Comparison of ENCODE assay signal across 9 cellular contexts in the genomic region with DNA sequence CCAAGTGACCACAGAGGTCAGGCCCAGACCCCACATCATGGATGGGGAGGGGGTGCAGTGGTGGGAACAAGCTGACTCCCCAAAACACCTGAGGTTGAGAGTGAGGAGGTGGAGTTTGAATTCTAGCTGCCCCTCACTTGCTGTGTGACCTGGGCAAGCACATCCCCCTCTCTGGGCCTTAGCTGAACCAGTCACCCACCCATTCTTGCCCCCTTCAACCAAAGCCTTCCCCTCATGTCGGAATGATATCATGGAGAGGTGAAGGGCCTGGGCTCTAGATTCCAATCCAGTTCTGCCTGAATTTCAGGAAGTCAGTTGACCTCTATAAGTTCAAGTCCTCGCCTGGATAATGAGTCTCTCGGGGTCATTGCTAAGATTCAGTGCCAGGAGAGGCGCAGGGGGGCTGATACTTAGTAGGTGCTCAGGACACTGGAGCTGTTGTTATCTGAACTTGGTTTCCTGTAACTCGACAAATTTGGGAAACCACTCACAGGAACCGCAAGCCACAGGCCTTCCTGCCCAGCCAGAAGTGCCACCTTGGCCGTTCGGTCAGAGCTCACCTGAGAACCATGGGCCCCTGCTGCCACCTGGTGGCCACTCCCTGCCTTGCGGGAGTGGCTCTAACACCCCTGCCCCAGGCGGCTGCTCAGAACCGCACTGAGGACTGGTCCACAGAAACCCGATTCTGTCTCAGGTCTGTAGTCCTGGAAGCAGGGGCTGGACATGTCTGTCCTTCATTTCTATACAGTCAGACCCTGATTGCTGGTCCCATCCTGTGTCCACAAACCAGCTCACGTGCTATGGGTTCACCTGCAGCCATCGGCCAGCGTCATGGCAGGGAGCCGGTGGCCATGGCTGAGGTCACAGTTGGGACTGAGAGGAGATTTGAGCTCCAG. TPM values are rescaled to one million over a fixed set of nuclear protein-coding genes. Genes with fewer than 3 reads are reported as not detected.
DNase-seq lines count a peak whose midpoint lies in the region; ATAC-seq, FAIRE-seq and TF ChIP-seq lines count a peak whose summit lies in the region.
"Had no signal": no experiment of that assay in that cellular context is flagged by ENCODE, and none has a peak within 500 bp of the region (broad histone marks: within the 10 kb centered on the region; RNA-seq: fewer than 3 reads in every experiment).

No MANE protein-coding gene starts in this region.

- H3K9ac ChIP-seq in kidney (ENCODE audit: low read length in 2 of 2), result peak overlapping the region; percentile 39 to 53

- H3K4me3 ChIP-seq in breast epithelium (peak overlapping the region in 1 of 3 donors; percentile 17), kidney (ENCODE audit: low read length in 2 of 2) (no peak overlapping the region)

- no peak overlapping the region for H3K27ac ChIP-seq in CD4-positive, alpha-beta T cell (ENCODE audit: low read depth, low read length)
- H3K27ac ChIP-seq in breast epithelium (peak overlapping the region; percentile 80 to 99), kidney (ENCODE audit: low read depth in 2 of 2, low read length in 2 of 2) (peak overlapping the region; percentile 11 to 74)

- ATAC-seq in CD4-positive, alpha-beta T cell (ENCODE audit: poor library complexity), result peak; percentile 90
- ATAC-seq in GM21360 (IDR thresholded peaks at IDR 0.05; ENCODE audit: unreplicated experiment) (peak; percentile 52), WTC11 (peak; percentile 81), GM19397 (IDR thresholded peaks at IDR 0.05; ENCODE audit: unreplicated experiment) (no peak)

- CTCF ChIA-PET in CD4-positive, alpha-beta T cell (lab: Charles Lee), result interaction anchor here (0.7 to 4.4 kb wide), 15 partner anchors 9 to 251 kb away, joined by 3 to 119 read pairs (median 6); a partner anchor contains a TSS
- CTCF ChIA-PET in WTC11 (lab: Charles Lee), result interaction anchor here (0.6 to 20.7 kb wide), 34 partner anchors 10 to 308 kb away, joined by 3 to 728 read pairs (median 6); a partner anchor contains a TSS

- peak overlapping the region; percentile 69 for H3K4me3 Mint-ChIP-seq in CD4-positive, alpha-beta T cell
- H3K4me3 Mint-ChIP-seq in WTC11, result no peak overlapping the region

- H3K4me1 ChIP-seq in breast epithelium (peaks cover 6 to 33% of the 10 kb centered on the region in 2 donors), kidney (ENCODE audit: control insufficient read depth in 1 of 2, insufficient read depth in 1 of 2, low read depth in 1 of 2, low read length in 2 of 2) (peaks cover 32 to 69% of the 10 kb centered on the region in 2 donors)

- TF ChIP-seq CTCF in CD4-positive, alpha-beta T cell (IDR thresholded peaks at IDR 0.05), result peak; percentile 92
- TF ChIP-seq CTCF in WTC11 (IDR thresholded peaks at IDR 0.05) (peak; percentile 90), breast epithelium (IDR thresholded peaks at IDR 0.05) (peak; percentile 98 to 99 (median 98)), kidney (IDR thresholded peaks at IDR 0.05; ENCODE audit: borderline replicate concordance, extremely low read depth, insufficient read depth) (peak; percentile 97)

- H3K36me3 Mint-ChIP-seq in CD4-positive, alpha-beta T cell (ENCODE audit: low read depth), result no peaks in the 10 kb centered on the region
- H3K36me3 Mint-ChIP-seq in WTC11, result no peaks in the 10 kb centered on the region

- no peaks in the 10 kb centered on the region for H3K9me3 Mint-ChIP-seq in CD4-positive, alpha-beta T cell
- H3K9me3 Mint-ChIP-seq in WTC11, result no peaks in the 10 kb centered on the region

- peaks cover 29% of the 10 kb centered on the region for H3K4me1 Mint-ChIP-seq in CD4-positive, alpha-beta T cell (ENCODE audit: low read depth)
- peaks cover 46% of the 10 kb centered on the region for H3K4me1 Mint-ChIP-seq in WTC11

- no peak for TF ChIP-seq POLR2A in breast epithelium (IDR thresholded peaks at IDR 0.05)

- H3K36me3 ChIP-seq in breast epithelium (no peaks in the 10 kb centered on the region), kidney (ENCODE audit: control insufficient read depth in 1 of 2, insufficient read depth in 2 of 2, low read length in 2 of 2) (peaks cover 2 to 25% of the 10 kb centered on the region in 2 donors)

- peak; percentile 79 to 92 (median 88) for DNase-seq in CD4-positive, alpha-beta T cell
- DNase-seq in NCI-H1092 treated with DMSO at 0.1 percent for 48 hours (lab: John Stamatoyannopoulos, UW) (peak; percentile 71), WTC11 (ENCODE audit: low spot score) (peak; percentile 92), breast epithelium (ENCODE audit: low spot score in 2 of 2) (peak; percentile 90 to 92), kidney (peak; percentile 94)
- DNase-seq in stimulated activated CD4-positive, alpha-beta T cell treated with anti-CD3 and anti-CD28 coated beads, Interleukin-1b, Interleukin-23, amount 100 ng/mL, for 48 hours, result peak; percentile 90

- intact Hi-C loops in CD4-positive, alpha-beta T cell (cut with DNase I, micrococcal nuclease), result loop anchor here (1.0 to 2.0 kb wide), 4 partner anchors 25 to 300 kb away; no protein-coding TSS in a partner anchor
- intact Hi-C loops in breast epithelium (cut with DNase I; ENCODE audit: low total_unique reads), result no loop called here
- intact Hi-C loops in kidney (cut with DNase I), result no loop called here

- no peak overlapping the region for H3K27ac Mint-ChIP-seq in CD4-positive, alpha-beta T cell
- H3K27ac Mint-ChIP-seq in WTC11, result no peak overlapping the region

- no peak for FAIRE-seq in kidney (lab: Jason Lieb, UNC)
- FAIRE-seq: TTC549 had no signal

- POLR2A ChIA-PET in CD4-positive, alpha-beta T cell (lab: Charles Lee), result interaction anchor here (0.7 to 3.5 kb wide), 19 partner anchors 13 to 446 kb away, joined by 3 to 29 read pairs (median 3); a partner anchor contains a TSS
- POLR2A ChIA-PET in WTC11 (lab: Charles Lee), result interaction anchor here (5.7 kb wide), 1 partner anchor 21 kb away, joined by 24 read pairs; no protein-coding TSS in a partner anchor

- H3K27me3 ChIP-seq in CD4-positive, alpha-beta T cell (ENCODE audit: control insufficient read depth, insufficient read depth, low read length), result peaks cover 17% of the 10 kb centered on the region
- no peaks in the 10 kb centered on the region for H3K27me3 ChIP-seq in breast epithelium

- H3K27me3 Mint-ChIP-seq in CD4-positive, alpha-beta T cell, result peaks cover 26% of the 10 kb centered on the region
- peaks cover 10% of the 10 kb centered on the region for H3K27me3 Mint-ChIP-seq in WTC11 (ENCODE audit: low read depth)

- H3K9me3 ChIP-seq in CD4-positive, alpha-beta T cell (ENCODE audit: control insufficient read depth, low read length), result no peaks in the 10 kb centered on the region
- H3K9me3 ChIP-seq in breast epithelium, result no peaks in the 10 kb centered on the region
- no peaks in the 10 kb centered on the region for H3K9me3 ChIP-seq in kidney (ENCODE audit: control insufficient read depth in 1 of 2, low read length in 2 of 2)

TF ChIP-seq in WTC11, 78 proteins besides CTCF, POLR2A, EP300 and RAD21 (continues in another document):
- TF ChIP-seq TP53 (CRISPR knock-in tag; IDR thresholded peaks at IDR 0.05) (no peak), ZNF263 (CRISPR knock-in tag; IDR thresholded peaks at IDR 0.05; ENCODE audit: low read depth) (no peak)
- TF ChIP-seq, protein P1, sequence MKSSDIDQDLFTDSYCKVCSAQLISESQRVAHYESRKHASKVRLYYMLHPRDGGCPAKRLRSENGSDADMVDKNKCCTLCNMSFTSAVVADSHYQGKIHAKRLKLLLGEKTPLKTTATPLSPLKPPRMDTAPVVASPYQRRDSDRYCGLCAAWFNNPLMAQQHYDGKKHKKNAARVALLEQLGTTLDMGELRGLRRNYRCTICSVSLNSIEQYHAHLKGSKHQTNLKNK (CRISPR knock-in tag; IDR thresholded peaks at IDR 0.05), result no peak
- TF ChIP-seq, protein P2, sequence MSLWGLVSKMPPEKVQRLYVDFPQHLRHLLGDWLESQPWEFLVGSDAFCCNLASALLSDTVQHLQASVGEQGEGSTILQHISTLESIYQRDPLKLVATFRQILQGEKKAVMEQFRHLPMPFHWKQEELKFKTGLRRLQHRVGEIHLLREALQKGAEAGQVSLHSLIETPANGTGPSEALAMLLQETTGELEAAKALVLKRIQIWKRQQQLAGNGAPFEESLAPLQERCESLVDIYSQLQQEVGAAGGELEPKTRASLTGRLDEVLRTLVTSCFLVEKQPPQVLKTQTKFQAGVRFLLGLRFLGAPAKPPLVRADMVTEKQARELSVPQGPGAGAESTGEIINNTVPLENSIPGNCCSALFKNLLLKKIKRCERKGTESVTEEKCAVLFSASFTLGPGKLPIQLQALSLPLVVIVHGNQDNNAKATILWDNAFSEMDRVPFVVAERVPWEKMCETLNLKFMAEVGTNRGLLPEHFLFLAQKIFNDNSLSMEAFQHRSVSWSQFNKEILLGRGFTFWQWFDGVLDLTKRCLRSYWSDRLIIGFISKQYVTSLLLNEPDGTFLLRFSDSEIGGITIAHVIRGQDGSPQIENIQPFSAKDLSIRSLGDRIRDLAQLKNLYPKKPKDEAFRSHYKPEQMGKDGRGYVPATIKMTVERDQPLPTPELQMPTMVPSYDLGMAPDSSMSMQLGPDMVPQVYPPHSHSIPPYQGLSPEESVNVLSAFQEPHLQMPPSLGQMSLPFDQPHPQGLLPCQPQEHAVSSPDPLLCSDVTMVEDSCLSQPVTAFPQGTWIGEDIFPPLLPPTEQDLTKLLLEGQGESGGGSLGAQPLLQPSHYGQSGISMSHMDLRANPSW (CRISPR knock-in tag; conservative IDR thresholded peaks at IDR 0.05; ENCODE audit: low read depth), result no peak
- TF ChIP-seq, protein P3, sequence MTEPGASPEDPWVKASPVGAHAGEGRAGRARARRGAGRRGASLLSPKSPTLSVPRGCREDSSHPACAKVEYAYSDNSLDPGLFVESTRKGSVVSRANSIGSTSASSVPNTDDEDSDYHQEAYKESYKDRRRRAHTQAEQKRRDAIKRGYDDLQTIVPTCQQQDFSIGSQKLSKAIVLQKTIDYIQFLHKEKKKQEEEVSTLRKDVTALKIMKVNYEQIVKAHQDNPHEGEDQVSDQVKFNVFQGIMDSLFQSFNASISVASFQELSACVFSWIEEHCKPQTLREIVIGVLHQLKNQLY (CRISPR knock-in tag; IDR thresholded peaks at IDR 0.05), result no peak

RNA-seq across cellular contexts. Expression of a gene that starts 6.9 kb away (rescaled TPM):
- total RNA-seq in CD4-positive, alpha-beta T cell, result not detected
- total RNA-seq in WTC11 (2021), result 9.6 to 12.7 TPM (median 10.4 TPM) in 3 replicates
- 10 to 100 TPM; 13.8 to 43.0 (median 29.8) TPM for total RNA-seq in breast epithelium
- 68.5 TPM for total RNA-seq in kidney
- 29.5 TPM for polyA plus RNA-seq in kidney (ENCODE audit: insufficient read depth, low read depth, low replicate concordance)

RNA-seq across cellular contexts. Expression of a gene that starts 12.7 kb away (rescaled TPM):
- total RNA-seq in CD4-positive, alpha-beta T cell, result 1 to 10 TPM; 2.6 to 3.0 TPM
- total RNA-seq in WTC11 (2021), result 0.33 TPM in 1 of 3 replicates, not detected in the others
- under 1 TPM in 2 of 3 donors, not detected in 1; 0.80 to 0.88 TPM for total RNA-seq in breast epithelium
- total RNA-seq in kidney, result 20.4 TPM
- polyA plus RNA-seq in kidney (ENCODE audit: insufficient read depth, low read depth, low replicate concordance), result 372 TPM

RNA-seq across cellular contexts. Expression of a gene that starts 41.5 kb away (rescaled TPM):
- total RNA-seq in CD4-positive, alpha-beta T cell, result 10 to 100 TPM; 57.0 to 60.9 TPM
- total RNA-seq in WTC11 (2021) (59.5 to 66.3 TPM (median 61.6 TPM) in 3 replicates), breast epithelium (10 to 100 TPM; 36.6 to 63.9 (median 54.7) TPM), kidney (61.2 TPM)
- polyA plus RNA-seq in kidney (ENCODE audit: insufficient read depth, low read depth, low replicate concordance), result 37.5 TPM

RNA-seq across cellular contexts. Expression of a gene that starts 47.9 kb away (rescaled TPM):
- total RNA-seq in CD4-positive, alpha-beta T cell, result under 1 TPM; 0.20 to 0.63 TPM
- 14.6 to 17.5 TPM (median 16.0 TPM) in 3 replicates for total RNA-seq in WTC11 (2021)
- 10 to 100 TPM in 2 of 3 donors, 1 to 10 TPM in 1; 2.9 to 12.1 (median 10.2) TPM for total RNA-seq in breast epithelium
- total RNA-seq in kidney, result 42.3 TPM
- polyA plus RNA-seq in kidney (ENCODE audit: insufficient read depth, low read depth, low replicate concordance), result 32.4 TPM

Comparison
In these comparisons a context has a peak if more than half of its experiments do, and no peak if none do; other contexts are left out.
1. RNA of a gene that starts 6.9 kb away (total RNA-seq): 68.5 TPM in kidney (single experiment), 13.8 to 43.0 TPM in breast epithelium and 9.6 to 12.7 TPM in WTC11; not detected in CD4-positive, alpha-beta T cell; every median in the first group is over 10 times any median in the second.
2. intact Hi-C loops: an anchor here in CD4-positive, alpha-beta T cell (1.0 to 2.0 kb wide); none called in breast epithelium and kidney.
3. Peak in every context shown above with its lines, with median percentiles within 50 percentile points of each other: DNase-seq and CTCF ChIP-seq.